Comparison of ENCODE assay signal across 16 cellular contexts in the genomic region with DNA sequence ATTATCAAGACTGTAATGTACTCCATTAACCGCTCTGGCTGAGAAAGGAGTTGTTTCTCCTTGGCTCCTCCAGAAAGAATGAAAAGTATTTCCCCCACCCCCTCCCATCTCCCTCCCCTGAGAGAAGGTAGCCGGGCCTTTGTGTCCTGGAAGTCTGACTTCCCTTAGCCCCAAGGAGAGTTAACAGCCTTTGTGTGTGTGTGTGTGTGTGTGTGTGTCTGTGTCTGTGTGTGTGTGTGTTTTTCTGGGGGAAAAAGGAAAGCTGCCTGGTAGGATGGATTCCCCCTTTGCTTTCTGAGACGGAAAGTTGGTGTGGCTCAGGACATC. TPM values are rescaled to one million over a fixed set of nuclear protein-coding genes. Genes with fewer than 3 reads are reported as not detected.
A peak's percentile ranks its signal among the peaks of the same experiment; 100 is the strongest.
DNase-seq lines count a peak whose midpoint lies in the region; ATAC-seq and TF ChIP-seq lines count a peak whose summit lies in the region.
"Had no signal": no experiment of that assay in that cellular context is flagged by ENCODE, and none has a peak within 500 bp of the region (broad histone marks: within the 10 kb centered on the region; RNA-seq: fewer than 3 reads in every experiment).

No MANE protein-coding gene starts in this region.

- no peak for TF ChIP-seq POLR2A in esophagus squamous epithelium (IDR thresholded peaks at IDR 0.05)

- TF ChIP-seq CTCF in cardiac fibroblast (IDR thresholded peaks at IDR 0.05; ENCODE audit: low read depth, low read length) (no peak), type B pancreatic cell (conservative IDR thresholded peaks at IDR 0.05) (no peak), esophagus squamous epithelium (IDR thresholded peaks at IDR 0.05) (no peak)

- peaks cover 41% of the 10 kb centered on the region for H3K4me1 Mint-ChIP-seq in type B pancreatic cell (ENCODE audit: unreplicated experiment)

- peaks cover 6% of the 10 kb centered on the region for H3K27me3 Mint-ChIP-seq in type B pancreatic cell

- H3K27ac Mint-ChIP-seq in type B pancreatic cell, result peak overlapping the region; percentile 58

- H3K4me3 Mint-ChIP-seq in type B pancreatic cell, result peak overlapping the region; percentile 18

- no peaks in the 10 kb centered on the region for H3K9me3 Mint-ChIP-seq in type B pancreatic cell

- H3K36me3 Mint-ChIP-seq in type B pancreatic cell, result no peaks in the 10 kb centered on the region

- peak; percentile 7 for DNase-seq in NCI-H1105 treated with DMSO at 0.1 percent for 48 hours (lab: John Stamatoyannopoulos, UW)
- DNase-seq in NCI-H1105 (lab: John Stamatoyannopoulos, UW), result no peak
- peak; percentile 68 to 78 for DNase-seq in cardiac fibroblast (ENCODE audit: low read depth in 2 of 2)
- peak; percentile 66 for DNase-seq in iPS-NIHi11 (ENCODE audit: low spot score)
- DNase-seq in type B pancreatic cell (ENCODE audit: extremely low spot score, unreplicated experiment), result no peak
- DNase-seq in esophagus squamous epithelium (lab: John Stamatoyannopoulos, UW), result no peak
- no peak for DNase-seq in NCI-H1694 treated with DMSO at 0.1 percent for 48 hours (lab: John Stamatoyannopoulos, UW)
- DNase-seq: activated CD8-positive, alpha-beta memory T cell treated with anti-CD3 and anti-CD28 coated beads for 24 hours; activated naive CD4-positive, alpha-beta T cell; left cardiac atrium; NCI-H524; nucleus accumbens; SHP77; tibial artery had no signal

- 44 to 45% methylated on average over 2 to 3 of the region's 3 CpGs for WGBS in esophagus squamous epithelium, 2 donors

- no peaks in the 10 kb centered on the region for H3K27me3 ChIP-seq in esophagus squamous epithelium
- H3K27me3 ChIP-seq: tibial artery had no signal

- ATAC-seq in GM18498 (IDR thresholded peaks at IDR 0.05; ENCODE audit: unreplicated experiment), result no peak

- H3K4me3 ChIP-seq in cardiac fibroblast (replicated peaks in 1 of 2; ENCODE audit: low read depth in 2 of 2, low read length in 2 of 2) (no peak overlapping the region), esophagus squamous epithelium (no peak overlapping the region)
- H3K4me3 ChIP-seq: tibial artery had no signal

- no peaks in the 10 kb centered on the region for H3K9me3 ChIP-seq in esophagus squamous epithelium
- H3K9me3 ChIP-seq: tibial artery had no signal

- no peak overlapping the region for H3K27ac ChIP-seq in esophagus squamous epithelium
- H3K27ac ChIP-seq: 22Rv1, tibial artery had no signal

- H3K4me1 ChIP-seq in esophagus squamous epithelium, result peaks cover 0 to 17% (median 4%) of the 10 kb centered on the region in 3 donors

- H3K36me3 ChIP-seq in esophagus squamous epithelium, result no peaks in the 10 kb centered on the region
- H3K36me3 ChIP-seq: tibial artery had no signal

- intact Hi-C loops in esophagus squamous epithelium (cut with DNase I), result no loop called here

RNA-seq across cellular contexts. Expression of gene UBE2E1, which starts 54.3 kb away (rescaled TPM):
- total RNA-seq in type B pancreatic cell (ENCODE audit: low replicate concordance), result 93.2 and 110 TPM in 2 replicates
- 100 to 1,000 TPM in 2 of 4 donors, 10 to 100 TPM in 2; 83.9 to 115 (median 104) TPM for total RNA-seq in esophagus squamous epithelium

Comparison
In these comparisons a context has a peak if more than half of its experiments do, and no peak if none do; other contexts are left out.
1. DNase-seq: peak in NCI-H1105 treated with DMSO at 0.1 percent for 48 hours (single experiment), cardiac fibroblast (2 of 2) and iPS-NIHi11 (single experiment); none in NCI-H1105 (single experiment), type B pancreatic cell (single experiment), esophagus squamous epithelium (single experiment) and NCI-H1694 treated with DMSO at 0.1 percent for 48 hours (single experiment).